2 cellular contexts compared by ENCODE assay signal in the genomic region with DNA sequence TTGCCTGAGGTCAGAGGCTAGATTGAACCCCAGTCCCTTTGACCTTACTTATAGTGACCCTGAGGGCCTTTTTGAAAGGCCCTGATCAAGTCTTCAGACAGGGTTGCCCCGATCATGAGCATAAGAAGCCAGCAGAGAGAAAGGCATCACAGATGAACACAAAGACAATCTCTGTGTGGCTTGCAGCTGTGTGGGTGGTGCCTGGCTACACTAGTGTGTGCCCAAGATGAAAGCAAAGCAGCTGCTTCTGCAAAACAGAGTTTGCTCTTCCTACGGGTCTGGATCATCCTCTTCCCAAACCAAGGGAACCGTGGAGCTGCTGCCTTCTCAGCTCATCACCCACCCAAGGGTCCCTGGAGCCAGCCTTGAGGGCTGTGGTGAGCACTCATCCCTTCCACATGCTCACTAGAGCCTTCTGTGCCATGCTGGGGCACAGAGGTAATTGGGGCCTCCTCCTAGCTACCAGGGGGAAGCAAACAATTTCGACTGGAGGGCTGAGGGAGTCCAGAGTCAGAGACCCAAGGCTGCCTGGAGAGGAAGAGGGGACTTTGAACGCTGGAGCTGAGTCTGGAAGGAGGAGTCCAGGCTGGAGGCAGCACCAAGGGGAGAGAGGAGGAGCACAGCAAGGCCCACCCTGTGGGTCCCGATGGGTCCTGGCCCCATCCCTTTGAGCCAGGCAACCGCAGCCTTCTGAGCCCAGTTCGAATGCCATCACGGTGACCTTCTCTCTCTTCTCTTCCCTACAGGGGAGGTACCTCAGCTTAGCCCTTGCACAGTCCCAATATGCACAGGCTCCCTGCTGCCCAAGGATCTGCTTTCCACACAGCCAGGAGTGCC.
TF ChIP-seq lines count a peak whose summit lies in the region.

No MANE protein-coding gene starts in this region.

TF ChIP-seq in IMR-90, 13 proteins besides CTCF, POLR2A, EP300 and RAD21:
- TF ChIP-seq NFE2L2 (IDR thresholded peaks at IDR 0.05; ENCODE audit: low read depth, low read length) (no peak), MAFK (IDR thresholded peaks at IDR 0.05; ENCODE audit: low read depth, low read length) (no peak), CEBPB (IDR thresholded peaks at IDR 0.05; ENCODE audit: low read depth, low read length) (no peak), USF2 (IDR thresholded peaks at IDR 0.05; ENCODE audit: low read depth, low read length) (no peak), ELK1 (IDR thresholded peaks at IDR 0.05; ENCODE audit: borderline replicate concordance, low read depth, low read length) (no peak), SMC3 (IDR thresholded peaks at IDR 0.05; ENCODE audit: low read depth, low read length) (no peak)
TF ChIP-seq in IMR-90: peak in this region for 0.

TF ChIP-seq in H1, 55 proteins besides CTCF, POLR2A, EP300 and RAD21:
- TF ChIP-seq TBP (IDR thresholded peaks at IDR 0.05; ENCODE audit: low read depth, low read length) (no peak), NANOG (IDR thresholded peaks at IDR 0.05; ENCODE audit: insufficient read depth, low read depth, low read length, poor library complexity, severe bottlenecking) (no peak), HDAC6 (IDR thresholded peaks at IDR 0.05; ENCODE audit: low read depth, low read length) (no peak), YY1 (IDR thresholded peaks at IDR 0.05; ENCODE audit: low read depth, low read length) (no peak), KDM4A (IDR thresholded peaks at IDR 0.05; ENCODE audit: low read depth, low read length, severe bottlenecking) (no peak), CHD7 (IDR thresholded peaks at IDR 0.05; ENCODE audit: insufficient replicate concordance, low read length) (no peak), PHF8 (conservative IDR thresholded peaks at IDR 0.05; ENCODE audit: low read depth, low read length) (no peak), RBBP5 (IDR thresholded peaks at IDR 0.05; ENCODE audit: borderline replicate concordance, low read depth, low read length) (no peak), CREB1 (IDR thresholded peaks at IDR 0.05) (no peak), NRF1 (IDR thresholded peaks at IDR 0.05; ENCODE audit: low read depth, low read length) (no peak), SUZ12 (IDR thresholded peaks at IDR 0.05; ENCODE audit: low read length) (no peak), USF2 (IDR thresholded peaks at IDR 0.05; ENCODE audit: low read length) (no peak), EZH2 (IDR thresholded peaks at IDR 0.05; ENCODE audit: low read depth, low read length, severe bottlenecking) (no peak)
- TF ChIP-seq, protein P1, sequence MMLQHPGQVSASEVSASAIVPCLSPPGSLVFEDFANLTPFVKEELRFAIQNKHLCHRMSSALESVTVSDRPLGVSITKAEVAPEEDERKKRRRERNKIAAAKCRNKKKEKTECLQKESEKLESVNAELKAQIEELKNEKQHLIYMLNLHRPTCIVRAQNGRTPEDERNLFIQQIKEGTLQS (IDR thresholded peaks at IDR 0.05; ENCODE audit: insufficient read depth, low read depth, low read length), result no peak
- TF ChIP-seq, protein P2, sequence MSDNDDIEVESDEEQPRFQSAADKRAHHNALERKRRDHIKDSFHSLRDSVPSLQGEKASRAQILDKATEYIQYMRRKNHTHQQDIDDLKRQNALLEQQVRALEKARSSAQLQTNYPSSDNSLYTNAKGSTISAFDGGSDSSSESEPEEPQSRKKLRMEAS (IDR thresholded peaks at IDR 0.05), result no peak
